8 cellular contexts compared by ENCODE assay signal in genomic region chr15:85583404-85584390, GRCh38.
DNase-seq lines count a peak whose midpoint lies in the region; ATAC-seq and TF ChIP-seq lines count a peak whose summit lies in the region.

No MANE protein-coding gene starts in this region.

- no peaks in the 10 kb centered on the region for H3K27me3 Mint-ChIP-seq in activated naive CD8-positive, alpha-beta T cell

- intact Hi-C loops in left lung (cut with DNase I), result no loop called here

- H3K4me1 Mint-ChIP-seq in activated naive CD8-positive, alpha-beta T cell (ENCODE audit: low read depth), result peaks cover 78% of the 10 kb centered on the region

- ATAC-seq in GM21447 (IDR thresholded peaks at IDR 0.05; ENCODE audit: unreplicated experiment) (peak; percentile 35), left lung (peak; percentile 22)

- peak overlapping the region; percentile 92 for H3K27ac Mint-ChIP-seq in activated naive CD8-positive, alpha-beta T cell

- H3K4me1 ChIP-seq in left lung (peaks cover 76 to 94% of the 10 kb centered on the region in 2 donors), stomach smooth muscle (ENCODE audit: control insufficient read depth, insufficient read depth, low read length) (peaks cover 40% of the 10 kb centered on the region)

- DNase-seq in GM10266 (ENCODE audit: extremely low spot score) (peak; percentile 33), left lung (peak in 1 of 2 donors; percentile 76), NCI-H146 treated with DMSO at 0.1 percent for 48 hours (lab: John Stamatoyannopoulos, UW; ENCODE audit: unreplicated experiment) (no peak), inferior parietal cortex (ENCODE audit: extremely low spot score) (no peak)
- DNase-seq in Jurkat, Clone E6-1 (ENCODE audit: low read depth, low spot score), result no peak

- peak overlapping the region; percentile 52 for H3K4me3 ChIP-seq in Jurkat, Clone E6-1 (ENCODE audit: low read length)
- H3K4me3 ChIP-seq in left lung (peak overlapping the region; percentile 21 to 43), stomach smooth muscle (ENCODE audit: low read length in 2 of 2) (peak overlapping the region; percentile 57 to 71)

- H3K27ac ChIP-seq in left lung, result peak overlapping the region; percentile 86 to 89
- peak overlapping the region; percentile 91 for H3K27ac ChIP-seq in stomach smooth muscle (ENCODE audit: low read length)

- peaks cover 0 to 62% of the 10 kb centered on the region in 2 donors for H3K36me3 ChIP-seq in left lung
- peaks cover 3 to 5% of the 10 kb centered on the region in 2 donors for H3K36me3 ChIP-seq in stomach smooth muscle (ENCODE audit: control insufficient read depth in 2 of 2, insufficient read depth in 2 of 2, low read length in 2 of 2)

- peak overlapping the region; percentile 66 to 69 for H3K9ac ChIP-seq in stomach smooth muscle (ENCODE audit: low read length in 2 of 2)

- peaks cover 16% of the 10 kb centered on the region for H3K36me3 Mint-ChIP-seq in activated naive CD8-positive, alpha-beta T cell

- H3K27me3 ChIP-seq in left lung, result no peaks in the 10 kb centered on the region
- H3K27me3 ChIP-seq in stomach smooth muscle (ENCODE audit: control insufficient read depth in 1 of 2, insufficient read depth in 2 of 2, low read length in 2 of 2), result no peaks in the 10 kb centered on the region

- no peak for TF ChIP-seq CTCF in GM10266 (IDR thresholded peaks at IDR 0.05; ENCODE audit: control insufficient read depth, insufficient read depth, low read depth, missing control alignments)
- TF ChIP-seq CTCF in left lung (IDR thresholded peaks at IDR 0.05), result no peak

- H3K4me3 Mint-ChIP-seq in activated naive CD8-positive, alpha-beta T cell, result peak overlapping the region; percentile 85

- H3K9me3 ChIP-seq in left lung (no peaks in the 10 kb centered on the region), stomach smooth muscle (ENCODE audit: control insufficient read depth in 2 of 2, low read length in 2 of 2) (no peaks in the 10 kb centered on the region)

- no peaks in the 10 kb centered on the region for H3K9me3 Mint-ChIP-seq in activated naive CD8-positive, alpha-beta T cell (ENCODE audit: low read depth)
